Comparison of ENCODE assay signal across 11 cellular contexts in the genomic region with DNA sequence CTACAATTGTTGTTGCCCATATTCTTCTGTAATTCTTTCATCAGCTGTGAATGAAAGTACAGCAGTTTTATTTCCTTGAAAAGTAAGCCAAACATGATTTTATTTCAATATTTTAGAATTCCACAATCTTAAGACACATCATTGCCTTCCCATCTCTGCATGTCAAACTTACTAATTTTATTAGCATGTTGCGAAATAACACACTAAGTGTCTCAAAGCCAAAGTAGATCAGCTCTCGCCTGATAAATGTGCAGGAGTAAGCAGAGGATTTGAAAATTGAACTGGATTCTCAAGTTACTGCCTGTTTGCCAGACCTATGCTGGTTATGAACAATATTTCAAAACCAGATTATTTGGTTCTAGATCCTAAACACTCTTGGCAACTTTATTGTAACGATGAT. TPM values are rescaled to one million over a fixed set of nuclear protein-coding genes. Genes with fewer than 3 reads are reported as not detected.
DNase-seq lines count a peak whose midpoint lies in the region; ATAC-seq and TF ChIP-seq lines count a peak whose summit lies in the region.
"Had no signal": no experiment of that assay in that cellular context is flagged by ENCODE, and none has a peak within 500 bp of the region (broad histone marks: within the 10 kb centered on the region; RNA-seq: fewer than 3 reads in every experiment).

No MANE protein-coding gene starts in this region.

- peaks cover 72% of the 10 kb centered on the region for H3K36me3 Mint-ChIP-seq in activated CD4-positive, alpha-beta T cell treated with anti-CD3 and anti-CD28 coated beads for 36 hours (ENCODE audit: low read depth)
- peaks cover 39% of the 10 kb centered on the region for H3K36me3 Mint-ChIP-seq in stimulated activated memory B cell treated with anti-CD40 and anti-IgM and Interleukin-4, amounts not matched to agents 10 μg/mL and 1 μg/mL and 100 μg/mL, for 72 hours

- TF ChIP-seq CTCF in SU-DHL-6 (IDR thresholded peaks at IDR 0.05; ENCODE audit: insufficient read depth, low read length, poor library complexity, severe bottlenecking) (no peak), gastroesophageal sphincter (IDR thresholded peaks at IDR 0.05) (no peak)

- H3K27me3 ChIP-seq in SU-DHL-6 (ENCODE audit: low read length), result no peaks in the 10 kb centered on the region
- no peaks in the 10 kb centered on the region for H3K27me3 ChIP-seq in gastroesophageal sphincter

- no peaks in the 10 kb centered on the region for H3K27me3 Mint-ChIP-seq in activated CD4-positive, alpha-beta T cell treated with anti-CD3 and anti-CD28 coated beads for 36 hours
- no peaks in the 10 kb centered on the region for H3K27me3 Mint-ChIP-seq in stimulated activated memory B cell treated with anti-CD40 and anti-IgM and Interleukin-4, amounts not matched to agents 10 μg/mL and 1 μg/mL and 100 μg/mL, for 72 hours

- peaks cover 30% of the 10 kb centered on the region for H3F3A ChIP-seq in SU-DHL-6 (ENCODE audit: insufficient read depth)

- TF ChIP-seq POLR2A in gastroesophageal sphincter (IDR thresholded peaks at IDR 0.05), result no peak

- ATAC-seq in activated CD4-positive, alpha-beta T cell treated with anti-CD3 and anti-CD28 coated beads for 36 hours, result no peak
- peak; percentile 65 for ATAC-seq in gastroesophageal sphincter
- ATAC-seq in stimulated activated memory B cell treated with anti-CD40 and anti-IgM and Interleukin-4, amounts not matched to agents 10 μg/mL and 1 μg/mL and 100 μg/mL, for 72 hours, result no peak
- ATAC-seq in GM18520 (IDR thresholded peaks at IDR 0.05; ENCODE audit: unreplicated experiment), result no peak
- ATAC-seq in GM19023 (IDR thresholded peaks at IDR 0.05; ENCODE audit: unreplicated experiment), result no peak
- ATAC-seq: GM12878 had no signal

- WGBS in gastroesophageal sphincter (ENCODE audit: low coverage in 1 of 2), 2 donors, result 60 to 66% methylated on average over 2 to 3 of the region's 3 CpGs

- CTCF ChIA-PET in activated CD4-positive, alpha-beta T cell treated with anti-CD3 and anti-CD28 coated beads for 36 hours (lab: Charles Lee), result interaction anchor here (0.7 kb wide), 1 partner anchor 15 kb away, joined by 3 read pairs; no protein-coding TSS in a partner anchor

- H3K9me3 Mint-ChIP-seq in activated CD4-positive, alpha-beta T cell treated with anti-CD3 and anti-CD28 coated beads for 36 hours (ENCODE audit: low read depth), result no peaks in the 10 kb centered on the region
- no peaks in the 10 kb centered on the region for H3K9me3 Mint-ChIP-seq in stimulated activated memory B cell treated with anti-CD40 and anti-IgM and Interleukin-4, amounts not matched to agents 10 μg/mL and 1 μg/mL and 100 μg/mL, for 72 hours

- no peak overlapping the region for H2AFZ ChIP-seq in SU-DHL-6 (ENCODE audit: low read depth, low read length, severe bottlenecking)

- POLR2A ChIA-PET in activated CD4-positive, alpha-beta T cell treated with anti-CD3 and anti-CD28 coated beads for 36 hours (lab: Charles Lee), result no interaction called here

- TF ChIP-seq EP300 in gastroesophageal sphincter (IDR thresholded peaks at IDR 0.05), result no peak

- H3K9ac ChIP-seq in SU-DHL-6 (ENCODE audit: low read length), result no peak overlapping the region

- peak overlapping the region; percentile 58 for H3K27ac ChIP-seq in SU-DHL-6 (ENCODE audit: low read depth, low read length)
- peak overlapping the region; percentile 36 to 71 (median 58) for H3K27ac ChIP-seq in gastroesophageal sphincter

- H3K4me1 ChIP-seq in gastroesophageal sphincter, result peaks cover 44 to 97% (median 52%) of the 10 kb centered on the region in 3 donors

- H3K4me3 ChIP-seq in SU-DHL-6 (ENCODE audit: insufficient read depth, low read length, poor library complexity, severe bottlenecking) (no peak overlapping the region), gastroesophageal sphincter (no peak overlapping the region)
- H3K4me3 ChIP-seq: GM12878 had no signal

- no peaks in the 10 kb centered on the region for H4K20me1 ChIP-seq in SU-DHL-6 (ENCODE audit: low read depth, low read length)

- peak overlapping the region; percentile 51 for H3K4me2 ChIP-seq in SU-DHL-6 (ENCODE audit: low read depth, low read length, poor library complexity, severe bottlenecking)

- H3K79me2 ChIP-seq in SU-DHL-6 (ENCODE audit: insufficient read depth, low read length), result peaks cover 95% of the 10 kb centered on the region

- H3K9me2 ChIP-seq in SU-DHL-6 (replicated peaks; ENCODE audit: insufficient read depth, low read length), result no peaks in the 10 kb centered on the region

- no peaks in the 10 kb centered on the region for H3K36me3 ChIP-seq in SU-DHL-6 (ENCODE audit: low read length)
- H3K36me3 ChIP-seq in gastroesophageal sphincter, result peaks cover 0 to 5% of the 10 kb centered on the region in 2 donors

- intact Hi-C loops in activated CD4-positive, alpha-beta T cell treated with anti-CD3 and anti-CD28 coated beads for 36 hours (cut with DNase I, micrococcal nuclease), result loop anchor here in 1 of 2 experiments (10.0 kb wide), 1 partner anchor 443 kb away; no protein-coding TSS in a partner anchor

- peak overlapping the region; percentile 57 for H3K4me3 Mint-ChIP-seq in activated CD4-positive, alpha-beta T cell treated with anti-CD3 and anti-CD28 coated beads for 36 hours
- peak overlapping the region; percentile 63 for H3K4me3 Mint-ChIP-seq in stimulated activated memory B cell treated with anti-CD40 and anti-IgM and Interleukin-4, amounts not matched to agents 10 μg/mL and 1 μg/mL and 100 μg/mL, for 72 hours

- H3K9me3 ChIP-seq in SU-DHL-6 (ENCODE audit: insufficient read depth, low read length), result no peaks in the 10 kb centered on the region
- H3K9me3 ChIP-seq in gastroesophageal sphincter, result no peaks in the 10 kb centered on the region

- peak overlapping the region; percentile 97 for H3K27ac Mint-ChIP-seq in activated CD4-positive, alpha-beta T cell treated with anti-CD3 and anti-CD28 coated beads for 36 hours
- H3K27ac Mint-ChIP-seq in stimulated activated memory B cell treated with anti-CD40 and anti-IgM and Interleukin-4, amounts not matched to agents 10 μg/mL and 1 μg/mL and 100 μg/mL, for 72 hours, result peak overlapping the region; percentile 90

- DNase-seq in activated CD4-positive, alpha-beta T cell treated with anti-CD3 and anti-CD28 coated beads for 36 hours, result no peak
- DNase-seq in activated CD4-positive, alpha-beta T cell treated with anti-CD3 and anti-CD28 coated beads for 1 hour, result no peak
- no peak for DNase-seq in AG08396 (ENCODE audit: low spot score)
- DNase-seq: hypothalamus, NCI-H510A had no signal

- peaks cover 98% of the 10 kb centered on the region for H3K4me1 Mint-ChIP-seq in activated CD4-positive, alpha-beta T cell treated with anti-CD3 and anti-CD28 coated beads for 36 hours
- peaks cover 86% of the 10 kb centered on the region for H3K4me1 Mint-ChIP-seq in stimulated activated memory B cell treated with anti-CD40 and anti-IgM and Interleukin-4, amounts not matched to agents 10 μg/mL and 1 μg/mL and 100 μg/mL, for 72 hours

RNA-seq across cellular contexts. Expression of a gene that starts 25.7 kb away (rescaled TPM):
- total RNA-seq in activated CD4-positive, alpha-beta T cell treated with anti-CD3 and anti-CD28 coated beads for 36 hours, result 10 to 100 TPM; 45.5 to 46.6 TPM
- total RNA-seq in gastroesophageal sphincter, result 100 to 1,000 TPM; 174 to 297 (median 231) TPM
